In genomic region chr3:118991775-118992174, GRCh38 we compare ENCODE assay signal across 17 cellular contexts. TPM values are rescaled to one million over a fixed set of nuclear protein-coding genes. Genes with fewer than 3 reads are reported as not detected.
DNase-seq lines count a peak whose midpoint lies in the region; ATAC-seq and TF ChIP-seq lines count a peak whose summit lies in the region.
"Had no signal": no experiment of that assay in that cellular context is flagged by ENCODE, and none has a peak within 500 bp of the region (broad histone marks: within the 10 kb centered on the region; RNA-seq: fewer than 3 reads in every experiment).

No MANE protein-coding gene starts in this region.

- TF ChIP-seq CTCF in gastroesophageal sphincter (IDR thresholded peaks at IDR 0.05), result no peak
- TF ChIP-seq CTCF in tibial nerve (IDR thresholded peaks at IDR 0.05), result no peak

- TF ChIP-seq EP300 in gastroesophageal sphincter (IDR thresholded peaks at IDR 0.05) (no peak), tibial nerve (IDR thresholded peaks at IDR 0.05) (peak; percentile 81 to 95)

- no peaks in the 10 kb centered on the region for H3K9me3 ChIP-seq in gastroesophageal sphincter
- H3K9me3 ChIP-seq in tibial nerve, result no peaks in the 10 kb centered on the region
- H3K9me3 ChIP-seq: spleen had no signal

- DNase-seq in DMS 273 (lab: John Stamatoyannopoulos, UW; ENCODE audit: unreplicated experiment), result peak; percentile 62
- DNase-seq in DMS 273 treated with DMSO at 0.1 percent for 48 hours (lab: John Stamatoyannopoulos, UW), result no peak
- DNase-seq in middle frontal gyrus (ENCODE audit: extremely low spot score, low spot score), result peak; percentile 90
- DNase-seq in tibial nerve (ENCODE audit: low spot score in 2 of 2), result peak in 1 of 2 donors; percentile 57
- DNase-seq in 8988T, result no peak
- DNase-seq: activated naive CD8-positive, alpha-beta T cell treated with anti-CD3 and anti-CD28 coated beads, Interleukin-2, amount 50 U/mL, for 24 hours; activated T-cell treated with anti-CD3 and anti-CD28 coated beads, Interleukin-2, amount 50 U/mL, for 4 hours; CD8-positive, alpha-beta T cell; NCI-H1417 treated with DMSO at 0.1 percent for 48 hours; NCI-H226; spleen; stimulated activated naive CD4-positive, alpha-beta T cell treated with Interleukin-2 at 50 U/mL for 16 hours had no signal

- peak overlapping the region; percentile 64 to 79 (median 72) for H3K27ac ChIP-seq in gastroesophageal sphincter
- H3K27ac ChIP-seq in tibial nerve, result peak overlapping the region; percentile 74 to 92 (median 82)
- H3K27ac ChIP-seq: 22Rv1, coronary artery, spleen had no signal

- WGBS in gastroesophageal sphincter (ENCODE audit: low coverage in 1 of 2), 2 donors, result 9 to 33% methylated on average over 3 of the region's 3 CpGs
- WGBS in tibial nerve, 2 donors, result 31 to 33% methylated on average over 3 of the region's 3 CpGs

- no peaks in the 10 kb centered on the region for H3K36me3 ChIP-seq in gastroesophageal sphincter
- H3K36me3 ChIP-seq in tibial nerve, result no peaks in the 10 kb centered on the region
- H3K36me3 ChIP-seq: spleen had no signal

- H3K4me1 ChIP-seq in gastroesophageal sphincter (peaks cover 5 to 62% (median 22%) of the 10 kb centered on the region in 3 donors), tibial nerve (peaks cover 0 to 35% (median 15%) of the 10 kb centered on the region in 4 donors)
- H3K4me1 ChIP-seq: spleen had no signal

- H3K4me3 ChIP-seq in gastroesophageal sphincter (no peak overlapping the region), tibial nerve (no peak overlapping the region)
- H3K4me3 ChIP-seq: coronary artery, spleen had no signal

- TF ChIP-seq POLR2A in gastroesophageal sphincter (IDR thresholded peaks at IDR 0.05), result no peak
- TF ChIP-seq POLR2A in tibial nerve (IDR thresholded peaks at IDR 0.05), result peak in 1 of 2 donors; percentile 72

- H3K27me3 ChIP-seq in gastroesophageal sphincter, result no peaks in the 10 kb centered on the region
- H3K27me3 ChIP-seq in tibial nerve, result no peaks in the 10 kb centered on the region
- H3K27me3 ChIP-seq: spleen had no signal

- ATAC-seq in gastroesophageal sphincter, result peak; percentile 67
- no peak for ATAC-seq in GM19455 (IDR thresholded peaks at IDR 0.05; ENCODE audit: unreplicated experiment)
- ATAC-seq in HG02623 (IDR thresholded peaks at IDR 0.05; ENCODE audit: unreplicated experiment), result no peak
- ATAC-seq: activated naive CD8-positive, alpha-beta T cell treated with anti-CD3 and anti-CD28 coated beads, Interleukin-2, amount 50 U/mL, for 24 hours; activated T-cell treated with anti-CD3 and anti-CD28 coated beads, Interleukin-2, amount 50 U/mL, for 4 hours; CD8-positive, alpha-beta T cell had no signal

RNA-seq across cellular contexts. Expression of gene IGSF11, which starts 42.9 kb away (rescaled TPM):
- total RNA-seq in gastroesophageal sphincter, result 10 to 100 TPM in 1 of 4 donors, 1 to 10 TPM in 3; 2.0 to 20.2 (median 6.1) TPM
- total RNA-seq in tibial nerve, result 10 to 100 TPM; 17.7 to 72.3 (median 34.7) TPM
- total RNA-seq: activated T-cell treated with anti-CD3 and anti-CD28 coated beads, Interleukin-2, amount 50 U/mL, for 4 hours had no signal

Comparison
In these comparisons a context has a peak if more than half of its experiments do, and no peak if none do; other contexts are left out.
1. DNase-seq: peak in DMS 273 (single experiment) and middle frontal gyrus (single experiment); none in DMS 273 treated with DMSO at 0.1 percent for 48 hours (single experiment) and 8988T (single experiment).